22 cellular contexts compared by ENCODE assay signal in genomic region chr2:10619643-10620042, GRCh38.
DNase-seq lines count a peak whose midpoint lies in the region; ATAC-seq and TF ChIP-seq lines count a peak whose summit lies in the region.
"Had no signal": no experiment of that assay in that cellular context is flagged by ENCODE, and none has a peak within 500 bp of the region (broad histone marks: within the 10 kb centered on the region; RNA-seq: fewer than 3 reads in every experiment).

No MANE protein-coding gene starts in this region.

- H3K4me3 ChIP-seq in BJ (ENCODE audit: low read depth, low read length) (no peak overlapping the region), astrocyte of the cerebellum (ENCODE audit: low read depth, low read length) (no peak overlapping the region), fibroblast of villous mesenchyme (ENCODE audit: low read depth, low read length) (no peak overlapping the region), tibial artery (no peak overlapping the region)
- H3K4me3 ChIP-seq: esophagus squamous epithelium, psoas muscle, suprapubic skin had no signal

- no peak for TF ChIP-seq CTCF in BJ (IDR thresholded peaks at IDR 0.05; ENCODE audit: insufficient read depth, low read depth, low read length)
- no peak for TF ChIP-seq CTCF in HFFc6 (IDR thresholded peaks at IDR 0.05)
- no peak for TF ChIP-seq CTCF in astrocyte of the cerebellum (IDR thresholded peaks at IDR 0.05; ENCODE audit: low read depth, low read length, missing control alignments)
- no peak for TF ChIP-seq CTCF in fibroblast of villous mesenchyme (IDR thresholded peaks at IDR 0.05; ENCODE audit: insufficient read depth, low read depth, low read length)
- TF ChIP-seq CTCF in tibial artery (IDR thresholded peaks at IDR 0.05): no peak

- no peak for ATAC-seq in stimulated activated naive CD8-positive, alpha-beta T cell treated with anti-CD3 and anti-CD28 coated beads, Interleukin-15, Interleukin-2, amounts not matched to agents 100 U/mL and 50 U/mL, for 24 hours
- ATAC-seq: HCT116 had no signal

- no peaks in the 10 kb centered on the region for H3K9me3 ChIP-seq in tibial artery
- H3K9me3 ChIP-seq: esophagus squamous epithelium, psoas muscle, suprapubic skin had no signal

- H3K36me3 ChIP-seq in BJ (ENCODE audit: control insufficient read depth, insufficient read depth, low read length) (no peaks in the 10 kb centered on the region; the same call in 1 of the 2 replicates), tibial artery (peaks cover 11 to 42% (median 19%) of the 10 kb centered on the region in 3 donors)

- in situ Hi-C loops in astrocyte of the cerebellum (cut with HindIII; ENCODE audit: low sequenced_read_pairs): no loop called here

- POLR2A ChIA-PET in BJ (lab: Charles Lee): interaction anchor here (0.6 kb wide), 1 partner anchor 493 kb away, joined by 4 read pairs; no protein-coding TSS in a partner anchor

- peaks cover 48% of the 10 kb centered on the region for H3K4me1 Mint-ChIP-seq in HFFc6 (ENCODE audit: low read depth)

- intact Hi-C loops in tibial artery (cut with DNase I; ENCODE audit: low total_unique reads): no loop called here

- no peaks in the 10 kb centered on the region for H3K4me1 ChIP-seq in tibial artery

- peak; percentile 4 for DNase-seq in BJ (ENCODE audit: low read depth)
- peak; percentile 39 for DNase-seq in HFFc6
- peak; percentile 5 for DNase-seq in astrocyte of the cerebellum (ENCODE audit: low read depth)
- peak; percentile 49 for DNase-seq in fibroblast of villous mesenchyme (ENCODE audit: low read depth)
- DNase-seq in GF-D8 (lab: John Stamatoyannopoulos, UW): no peak
- no peak for DNase-seq in NCI-H1048 (lab: John Stamatoyannopoulos, UW)
- no peak for DNase-seq in tibial artery
- no peak for DNase-seq in stimulated activated naive CD8-positive, alpha-beta T cell treated with anti-CD3 and anti-CD28 coated beads, Interleukin-15, Interleukin-2, amounts not matched to agents 100 U/mL and 50 U/mL, for 24 hours
- DNase-seq: activated CD4-positive, alpha-beta T cell treated with anti-CD3 and anti-CD28 coated beads, Interleukin-2, amount 10 ng/mL, durations not matched to agents 7 days and 5 days; activated naive CD8-positive, alpha-beta T cell treated with anti-CD3 and anti-CD28 coated beads, Interleukin-2, amount 10 ng/mL, durations not matched to agents 7 days and 5 days; effector memory CD4-positive, alpha-beta T cell; esophagus squamous epithelium; head of caudate nucleus; mammary epithelial cell; NCI-H187; psoas muscle; RPMI8226 had no signal

- H3K9me3 Mint-ChIP-seq in HFFc6: no peaks in the 10 kb centered on the region

- H3K27me3 Mint-ChIP-seq in HFFc6 (ENCODE audit: insufficient read depth): peaks cover 5% of the 10 kb centered on the region; the same call in 1 of the 2 replicates
- H3K27me3 Mint-ChIP-seq: activated CD4-positive, alpha-beta T cell treated with anti-CD3 and anti-CD28 coated beads, Interleukin-2, amount 10 ng/mL, durations not matched to agents 7 days and 5 days; activated naive CD8-positive, alpha-beta T cell treated with anti-CD3 and anti-CD28 coated beads, Interleukin-2, amount 10 ng/mL, durations not matched to agents 7 days and 5 days had no signal

- no peaks in the 10 kb centered on the region for H3K27me3 ChIP-seq in BJ (ENCODE audit: control insufficient read depth, insufficient read depth, low read length)
- no peaks in the 10 kb centered on the region for H3K27me3 ChIP-seq in tibial artery
- H3K27me3 ChIP-seq: esophagus squamous epithelium, suprapubic skin had no signal

- CTCF ChIA-PET in BJ (lab: Yijun Ruan, JAX): interaction anchor here (0.9 kb wide), 1 partner anchor 12 kb away, joined by 4 read pairs; no protein-coding TSS in a partner anchor

- H3K27ac Mint-ChIP-seq in HFFc6: peak overlapping the region; percentile 12
- H3K27ac Mint-ChIP-seq: activated CD4-positive, alpha-beta T cell treated with anti-CD3 and anti-CD28 coated beads, Interleukin-2, amount 10 ng/mL, durations not matched to agents 7 days and 5 days; activated naive CD8-positive, alpha-beta T cell treated with anti-CD3 and anti-CD28 coated beads, Interleukin-2, amount 10 ng/mL, durations not matched to agents 7 days and 5 days had no signal

- H3K36me3 Mint-ChIP-seq in HFFc6 (ENCODE audit: low read depth): peaks cover 38% of the 10 kb centered on the region

- peak overlapping the region; percentile 33 for H3K4me3 Mint-ChIP-seq in HFFc6
- H3K4me3 Mint-ChIP-seq: activated CD4-positive, alpha-beta T cell treated with anti-CD3 and anti-CD28 coated beads, Interleukin-2, amount 10 ng/mL, durations not matched to agents 7 days and 5 days; activated naive CD8-positive, alpha-beta T cell treated with anti-CD3 and anti-CD28 coated beads, Interleukin-2, amount 10 ng/mL, durations not matched to agents 7 days and 5 days had no signal

- H3K27ac ChIP-seq in tibial artery: no peak overlapping the region
- H3K27ac ChIP-seq: C4-2B, esophagus squamous epithelium, HL-60, psoas muscle, suprapubic skin, VCaP had no signal

Comparison
In these comparisons a context has a peak if more than half of its experiments do, and no peak if none do; other contexts are left out.
1. DNase-seq: peak in BJ (single experiment), HFFc6 (single experiment), astrocyte of the cerebellum (single experiment) and fibroblast of villous mesenchyme (single experiment); none in GF-D8 (single experiment), NCI-H1048 (single experiment), tibial artery (0 of 2) and stimulated activated naive CD8-positive, alpha-beta T cell treated with anti-CD3 and anti-CD28 coated beads, Interleukin-15, Interleukin-2, amounts not matched to agents 100 U/mL and 50 U/mL, for 24 hours (single experiment).